ENCODE assay signal across 1 cellular context in the genomic region with DNA sequence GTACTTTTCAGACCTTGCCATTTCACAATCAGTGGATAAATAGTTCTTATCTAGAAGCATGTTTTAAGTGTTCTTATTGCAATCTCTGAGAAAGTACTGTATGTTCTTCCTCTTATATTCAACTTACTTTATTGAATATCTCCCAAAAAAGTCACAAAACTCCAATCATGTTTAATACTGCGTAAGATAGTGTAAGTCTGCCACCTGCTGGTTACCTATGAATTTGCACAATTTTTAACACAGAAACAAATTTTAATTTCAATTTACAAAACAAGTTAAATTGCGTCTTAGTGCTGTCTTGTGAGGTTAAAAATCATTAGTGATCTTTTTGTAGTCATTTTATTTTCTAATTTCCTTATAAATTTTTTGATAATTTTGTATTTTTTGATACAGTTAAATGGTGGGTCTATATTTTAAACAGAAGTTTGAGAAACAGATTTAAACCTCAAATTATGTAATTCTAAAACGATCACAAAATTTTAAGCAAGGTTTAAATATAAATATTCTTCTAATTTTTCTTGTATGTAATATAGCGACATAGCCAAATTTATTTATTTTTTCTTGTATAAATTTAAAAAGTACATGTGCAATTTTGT.
TF ChIP-seq lines count a peak whose summit lies in the region.

No MANE protein-coding gene starts in this region.

TF ChIP-seq in HepG2, 621 proteins besides CTCF, POLR2A, EP300 and RAD21:
- TF ChIP-seq STAG1 (CRISPR knock-in tag; IDR thresholded peaks at IDR 0.05) (peak; percentile 72), SMC3 (IDR thresholded peaks at IDR 0.05; ENCODE audit: low read length) (peak; percentile 30; the same call in 1 of the 2 replicates), HIVEP1 (CRISPR knock-in tag; IDR thresholded peaks at IDR 0.05) (no peak), ZNF713 (CRISPR knock-in tag; IDR thresholded peaks at IDR 0.05) (no peak)
